8 cellular contexts compared by ENCODE assay signal in genomic region chr2:10079931-10080535, GRCh38. TPM values are rescaled to one million over a fixed set of nuclear protein-coding genes. Genes with fewer than 3 reads are reported as not detected.
DNase-seq lines count a peak whose midpoint lies in the region; ATAC-seq and TF ChIP-seq lines count a peak whose summit lies in the region.

A gene with protein sequence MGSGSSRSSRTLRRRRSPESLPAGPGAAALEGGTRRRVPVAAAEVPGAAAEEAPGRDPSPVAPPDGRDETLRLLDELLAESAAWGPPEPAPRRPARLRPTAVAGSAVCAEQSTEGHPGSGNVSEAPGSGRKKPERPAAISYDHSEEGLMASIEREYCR (minus strand): TSS chr2:10080411. CDS start chr2:10080223, 188 bp downstream.

- H3K36me3 ChIP-seq in left ventricle myocardium inferior (no peaks in the 10 kb centered on the region), sigmoid colon (no peaks in the 10 kb centered on the region)

- peak; percentile 32 for ATAC-seq in HG03135 (IDR thresholded peaks at IDR 0.05; ENCODE audit: unreplicated experiment)

- H3K4me1 ChIP-seq in left ventricle myocardium inferior (peaks cover 37% of the 10 kb centered on the region), sigmoid colon (peaks cover 0 to 51% (median 40%) of the 10 kb centered on the region in 4 donors)

- H3K9me3 ChIP-seq in left ventricle myocardium inferior (replicated peaks): no peaks in the 10 kb centered on the region
- H3K9me3 ChIP-seq in sigmoid colon: no peaks in the 10 kb centered on the region

- H3K27me3 Mint-ChIP-seq in activated T-helper 1 cell treated with anti-CD3 and anti-CD28 coated beads, Interleukin-12 subunit alpha, Interleukin-12 subunit beta, Interleukin-2, Interleukin-4 antibody, amounts not matched to agents 30 ng/mL and 10 ng/mL and 1 ng/mL, durations not matched to agents 14 hours and 24 hours and 36 hours (ENCODE audit: insufficient read depth): peaks cover 66% of the 10 kb centered on the region

- H3K27ac Mint-ChIP-seq in activated T-helper 1 cell treated with anti-CD3 and anti-CD28 coated beads, Interleukin-12 subunit alpha, Interleukin-12 subunit beta, Interleukin-2, Interleukin-4 antibody, amounts not matched to agents 30 ng/mL and 10 ng/mL and 1 ng/mL, durations not matched to agents 14 hours and 24 hours and 36 hours: peak within 1 kb of the TSS; percentile 66

- H3K36me3 Mint-ChIP-seq in activated T-helper 1 cell treated with anti-CD3 and anti-CD28 coated beads, Interleukin-12 subunit alpha, Interleukin-12 subunit beta, Interleukin-2, Interleukin-4 antibody, amounts not matched to agents 30 ng/mL and 10 ng/mL and 1 ng/mL, durations not matched to agents 14 hours and 24 hours and 36 hours (ENCODE audit: low read depth): peaks cover 1% of the 10 kb centered on the region

- H3K4me3 Mint-ChIP-seq in activated T-helper 1 cell treated with anti-CD3 and anti-CD28 coated beads, Interleukin-12 subunit alpha, Interleukin-12 subunit beta, Interleukin-2, Interleukin-4 antibody, amounts not matched to agents 30 ng/mL and 10 ng/mL and 1 ng/mL, durations not matched to agents 14 hours and 24 hours and 36 hours: peak within 1 kb of the TSS; percentile 81

- H3K4me3 ChIP-seq in left ventricle myocardium inferior (peak within 1 kb of the TSS; percentile 74), sigmoid colon (peak within 1 kb of the TSS; percentile 45 to 83 (median 68))

- peaks cover 60% of the 10 kb centered on the region for H3K27me3 ChIP-seq in left ventricle myocardium inferior (ENCODE audit: low read depth)
- peaks cover 0 to 2% (median 0%) of the 10 kb centered on the region in 3 donors for H3K27me3 ChIP-seq in sigmoid colon

- no peak for DNase-seq in activated T-helper 1 cell treated with anti-CD3 and anti-CD28 coated beads, Interleukin-12 subunit alpha, Interleukin-12 subunit beta, Interleukin-2, Interleukin-4 antibody, amounts not matched to agents 30 ng/mL and 10 ng/mL and 1 ng/mL, durations not matched to agents 14 hours and 24 hours and 36 hours (ENCODE audit: low spot score)
- DNase-seq in left ventricle myocardium inferior: no peak
- no peak for DNase-seq in sigmoid colon
- no peak for DNase-seq in activated effector memory CD4-positive, alpha-beta T cell treated with Interleukin-2 at 50 U/mL for 16 hours
- DNase-seq in SIG-M5 (lab: John Stamatoyannopoulos, UW): no peak

- peaks cover 50% of the 10 kb centered on the region for H3K4me1 Mint-ChIP-seq in activated T-helper 1 cell treated with anti-CD3 and anti-CD28 coated beads, Interleukin-12 subunit alpha, Interleukin-12 subunit beta, Interleukin-2, Interleukin-4 antibody, amounts not matched to agents 30 ng/mL and 10 ng/mL and 1 ng/mL, durations not matched to agents 14 hours and 24 hours and 36 hours (ENCODE audit: low read depth)

- no peak for TF ChIP-seq EP300 in sigmoid colon (IDR thresholded peaks at IDR 0.05)

- no peaks in the 10 kb centered on the region for H3K9me3 Mint-ChIP-seq in activated T-helper 1 cell treated with anti-CD3 and anti-CD28 coated beads, Interleukin-12 subunit alpha, Interleukin-12 subunit beta, Interleukin-2, Interleukin-4 antibody, amounts not matched to agents 30 ng/mL and 10 ng/mL and 1 ng/mL, durations not matched to agents 14 hours and 24 hours and 36 hours

- 1% methylated on average over 88 of the region's 88 CpGs for WGBS in sigmoid colon, 2 donors

- TF ChIP-seq CTCF in 22Rv1 (IDR thresholded peaks at IDR 0.05) (peak; percentile 45), GM12872 (IDR thresholded peaks at IDR 0.05; ENCODE audit: insufficient read depth, low read depth, low read length) (peak; percentile 39; the same call in 1 of the 3 replicates), left ventricle myocardium inferior (IDR thresholded peaks at IDR 0.05; ENCODE audit: borderline replicate concordance) (peak; percentile 32), sigmoid colon (IDR thresholded peaks at IDR 0.05) (no peak)

- H3K27ac ChIP-seq in 22Rv1 (no peak within 1 kb of the TSS), left ventricle myocardium inferior (replicated peaks) (peak within 1 kb of the TSS; percentile 86), sigmoid colon (peak within 1 kb of the TSS; percentile 92 to 97 (median 94))

- intact Hi-C loops in activated T-helper 1 cell treated with anti-CD3 and anti-CD28 coated beads, Interleukin-12 subunit alpha, Interleukin-12 subunit beta, Interleukin-2, Interleukin-4 antibody, amounts not matched to agents 30 ng/mL and 10 ng/mL and 1 ng/mL, durations not matched to agents 14 hours and 24 hours and 36 hours (cut with micrococcal nuclease): loop anchor here (2.0 to 5.0 kb wide), 2 partner anchors 222 to 589 kb away; partner anchors contain the start of gene HPCAL1
- intact Hi-C loops in left ventricle myocardium inferior (cut with micrococcal nuclease) (no loop called here), sigmoid colon (cut with DNase I) (no loop called here)

- no peak for TF ChIP-seq POLR2A in sigmoid colon (IDR thresholded peaks at IDR 0.05)

RNA-seq across cellular contexts. Expression of the gene that starts here (rescaled TPM):
- total RNA-seq in activated T-helper 1 cell treated with anti-CD3 and anti-CD28 coated beads, Interleukin-12 subunit alpha, Interleukin-12 subunit beta, Interleukin-2, Interleukin-4 antibody, amounts not matched to agents 30 ng/mL and 10 ng/mL and 1 ng/mL, durations not matched to agents 14 hours and 24 hours and 36 hours: 0.56 and 0.70 TPM in 2 replicates
- total RNA-seq in left ventricle myocardium inferior: 3.3 TPM
- 10 to 100 TPM in 2 of 4 donors, 1 to 10 TPM in 2; 7.5 to 24.6 (median 9.6) TPM for total RNA-seq in sigmoid colon
- polyA plus RNA-seq in sigmoid colon: 1 to 10 TPM in 1 of 3 donors, under 1 TPM in 2; 0.46 to 1.8 (median 0.83) TPM

Comparison
In these comparisons a context has a peak if more than half of its experiments do, and no peak if none do; other contexts are left out.
1. CTCF ChIP-seq: peak in 22Rv1 (single experiment), GM12872 (single experiment) and left ventricle myocardium inferior (single experiment); none in sigmoid colon (0 of 4).